7 cellular contexts compared by ENCODE assay signal in the genomic region with DNA sequence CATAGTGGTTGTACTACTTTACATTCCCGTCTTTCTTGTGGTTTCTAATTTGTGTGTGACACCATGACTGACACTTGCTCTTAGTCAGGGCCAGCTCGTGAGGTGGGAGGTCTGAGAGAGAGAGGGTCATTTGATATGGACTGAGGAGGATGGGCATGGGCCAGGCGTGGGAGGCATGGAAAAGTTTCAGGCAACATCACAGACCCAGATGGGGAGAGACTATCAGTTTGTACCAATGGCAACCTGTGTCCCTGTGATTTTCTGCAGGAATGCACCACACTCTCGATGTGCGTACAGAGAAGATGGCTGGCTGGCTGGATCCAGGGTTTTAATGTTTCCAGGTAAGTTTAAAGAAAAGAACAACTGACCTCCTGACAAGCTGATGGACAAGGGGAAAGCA.
"Had no signal": no experiment of that assay in that cellular context is flagged by ENCODE, and none has a peak within 500 bp of the region (broad histone marks: within the 10 kb centered on the region; RNA-seq: fewer than 3 reads in every experiment).

No MANE protein-coding gene starts in this region.

- DNase-seq: GM23248, GOT3, H7, HFFc6 had no signal

- H3K27ac ChIP-seq: GM23248, HL-60 had no signal

- H3K4me3 Mint-ChIP-seq: HFFc6, IgD-negative memory B cell had no signal

- H3K27me3 Mint-ChIP-seq: IgD-negative memory B cell had no signal

- H3K9me3 Mint-ChIP-seq: IgD-negative memory B cell had no signal

- H3K27ac Mint-ChIP-seq: HFFc6, IgD-negative memory B cell had no signal

- H3K4me1 ChIP-seq: HAP-1 had no signal

- H3K4me1 Mint-ChIP-seq: IgD-negative memory B cell had no signal

- H3K4me3 ChIP-seq: GM23248, HAP-1 had no signal

- H3K9me3 ChIP-seq: HAP-1 had no signal

- H3K36me3 Mint-ChIP-seq: IgD-negative memory B cell had no signal

- H3K36me3 ChIP-seq: HAP-1 had no signal
